ENCODE assay signal across 26 cellular contexts in genomic region chr3:129583289-129583688, GRCh38. TPM values are rescaled to one million over a fixed set of nuclear protein-coding genes. Genes with fewer than 3 reads are reported as not detected.
"Had no signal": no experiment of that assay in that cellular context is flagged by ENCODE, and none has a peak within 500 bp of the region (broad histone marks: within the 10 kb centered on the region; RNA-seq: fewer than 3 reads in every experiment).

No MANE protein-coding gene starts in this region.

- H3K27ac ChIP-seq: body of pancreas, dorsolateral prefrontal cortex, heart right ventricle, ovary, psoas muscle, stomach, WERI-Rb-1 had no signal

- H3K9me3 ChIP-seq: body of pancreas, heart right ventricle, mucosa of descending colon, ovary, psoas muscle, stomach had no signal

- H3K9me3 Mint-ChIP-seq: activated naive CD8-positive, alpha-beta T cell treated with anti-CD3 and anti-CD28 coated beads, Interleukin-2, amount 10 ng/mL, durations not matched to agents 7 days and 5 days; activated T-helper 17 cell treated with anti-CD3 and anti-CD28 coated beads, Interleukin-2, amount 50 U/mL, for 72 hours; type B pancreatic cell had no signal

- H3K4me1 Mint-ChIP-seq: activated naive CD8-positive, alpha-beta T cell treated with anti-CD3 and anti-CD28 coated beads, Interleukin-2, amount 10 ng/mL, durations not matched to agents 7 days and 5 days had no signal

- H3K27ac Mint-ChIP-seq: activated naive CD8-positive, alpha-beta T cell treated with anti-CD3 and anti-CD28 coated beads, Interleukin-2, amount 10 ng/mL, durations not matched to agents 7 days and 5 days; activated T-helper 17 cell treated with anti-CD3 and anti-CD28 coated beads, Interleukin-2, amount 50 U/mL, for 72 hours; type B pancreatic cell had no signal

- H3K36me3 ChIP-seq: ovary had no signal

- H3K27me3 ChIP-seq: body of pancreas, dorsolateral prefrontal cortex, heart right ventricle, ovary, stomach had no signal

- ATAC-seq: activated T-helper 17 cell treated with anti-CD3 and anti-CD28 coated beads, Interleukin-2, amount 50 U/mL, for 72 hours; body of pancreas; heart right ventricle; mucosa of descending colon; psoas muscle; right cardiac atrium had no signal

- H3K27me3 Mint-ChIP-seq: activated T-helper 17 cell treated with anti-CD3 and anti-CD28 coated beads, Interleukin-2, amount 50 U/mL, for 72 hours; naive B cell; type B pancreatic cell had no signal

- H3K4me3 Mint-ChIP-seq: activated naive CD8-positive, alpha-beta T cell treated with anti-CD3 and anti-CD28 coated beads, Interleukin-2, amount 10 ng/mL, durations not matched to agents 7 days and 5 days; activated T-helper 17 cell treated with anti-CD3 and anti-CD28 coated beads, Interleukin-2, amount 50 U/mL, for 72 hours; naive B cell; type B pancreatic cell had no signal

- H3K4me3 ChIP-seq: body of pancreas, dorsolateral prefrontal cortex, heart right ventricle, mucosa of descending colon, ovary, psoas muscle, skin epidermis, stomach had no signal

- DNase-seq: activated CD4-positive, alpha-beta T cell treated with anti-CD3 and anti-CD28 coated beads, Interleukin-2, amount 50 U/mL, for 4 hours; activated naive CD4-positive, alpha-beta T cell treated with Interleukin-2 at 50 U/mL for 16 hours; activated naive CD8-positive, alpha-beta T cell treated with anti-CD3 and anti-CD28 coated beads, Interleukin-2, amount 10 ng/mL, durations not matched to agents 7 days and 5 days; amygdala; body of pancreas; dorsolateral prefrontal cortex; erythroblast; foreskin melanocyte; heart right ventricle; mesenchymal stem cell; mucosa of descending colon; naive B cell; ovary; psoas muscle; right cardiac atrium; stimulated activated CD4-positive, alpha-beta T cell treated with anti-CD3 and anti-CD28 coated beads, Interleukin-15, amount 100 ng/mL, for 24 hours; stimulated activated CD4-positive, alpha-beta T cell treated with anti-CD3 and anti-CD28 coated beads, Interleukin-2, amount 100 ng/mL, for 48 hours; stomach; T-helper 2 cell; WERI-Rb-1 had no signal

- H3K4me1 ChIP-seq: body of pancreas, psoas muscle had no signal

- H3K36me3 Mint-ChIP-seq: activated naive CD8-positive, alpha-beta T cell treated with anti-CD3 and anti-CD28 coated beads, Interleukin-2, amount 10 ng/mL, durations not matched to agents 7 days and 5 days; naive B cell; type B pancreatic cell had no signal

RNA-seq across cellular contexts. Expression of gene H1-8, which starts 40.3 kb away (rescaled TPM):
- total RNA-seq: activated naive CD8-positive, alpha-beta T cell treated with anti-CD3 and anti-CD28 coated beads, Interleukin-2, amount 10 ng/mL, durations not matched to agents 7 days and 5 days; activated T-helper 17 cell treated with anti-CD3 and anti-CD28 coated beads, Interleukin-2, amount 50 U/mL, for 72 hours; body of pancreas; cardiac septum; dorsolateral prefrontal cortex; heart right ventricle; liver; mucosa of descending colon; ovary; psoas muscle; right cardiac atrium; stomach; temporal lobe had no signal

RNA-seq across cellular contexts. Expression of gene RHO, which starts 54.9 kb away (rescaled TPM):
- total RNA-seq: activated naive CD8-positive, alpha-beta T cell treated with anti-CD3 and anti-CD28 coated beads, Interleukin-2, amount 10 ng/mL, durations not matched to agents 7 days and 5 days; activated T-helper 17 cell treated with anti-CD3 and anti-CD28 coated beads, Interleukin-2, amount 50 U/mL, for 72 hours; body of pancreas; cardiac septum; heart right ventricle; liver; mucosa of descending colon; psoas muscle; right cardiac atrium; stomach; temporal lobe had no signal
